In genomic region chr14:83664389-83664788, GRCh38 we compare ENCODE assay signal across 27 cellular contexts.
"Had no signal": no experiment of that assay in that cellular context is flagged by ENCODE, and none has a peak within 500 bp of the region (broad histone marks: within the 10 kb centered on the region; RNA-seq: fewer than 3 reads in every experiment).

No MANE protein-coding gene starts in this region.

- H3K4me3 ChIP-seq: body of pancreas, cardiac muscle cell, lower lobe of right lung, right lobe of liver, skin epidermis, tibial nerve had no signal

- H3K36me3 Mint-ChIP-seq: activated CD8-positive, alpha-beta memory T cell treated with anti-CD3 and anti-CD28 coated beads, Interleukin-2, amount 10 ng/mL, durations not matched to agents 7 days and 5 days; activated naive CD4-positive, alpha-beta T cell treated with anti-CD3 and anti-CD28 coated beads, Interleukin-2, amount 10 ng/mL, durations not matched to agents 7 days and 5 days; immature natural killer cell; naive B cell had no signal

- H3K4me3 Mint-ChIP-seq: activated CD4-positive, alpha-beta T cell treated with anti-CD3 and anti-CD28 coated beads, Interleukin-2, amount 10 ng/mL, durations not matched to agents 7 days and 5 days; activated CD8-positive, alpha-beta memory T cell treated with anti-CD3 and anti-CD28 coated beads, Interleukin-2, amount 10 ng/mL, durations not matched to agents 7 days and 5 days; activated CD8-positive, alpha-beta T cell treated with anti-CD3 and anti-CD28 coated beads for 36 hours; activated naive CD4-positive, alpha-beta T cell treated with anti-CD3 and anti-CD28 coated beads, Interleukin-2, amount 10 ng/mL, durations not matched to agents 7 days and 5 days; activated naive CD8-positive, alpha-beta T cell treated with anti-CD3 and anti-CD28 coated beads, Interleukin-2, amount 50 U/mL, for 24 hours; dendritic cell treated with granulocyte-macrophage colony-stimulating factor and Interleukin-4, amounts not matched to agents 40 ng/mL and 50 ng/mL, for 4 days; immature natural killer cell; naive B cell; neural crest cell; stimulated activated naive CD8-positive, alpha-beta T cell treated with anti-CD3 and anti-CD28 coated beads, Interleukin-15, amount 100 ng/mL, for 72 hours had no signal

- ATAC-seq: activated CD8-positive, alpha-beta memory T cell treated with anti-CD3 and anti-CD28 coated beads, Interleukin-2, amount 10 ng/mL, durations not matched to agents 7 days and 5 days; activated CD8-positive, alpha-beta T cell treated with anti-CD3 and anti-CD28 coated beads for 36 hours; activated naive CD8-positive, alpha-beta T cell treated with anti-CD3 and anti-CD28 coated beads, Interleukin-2, amount 50 U/mL, for 24 hours; body of pancreas; foreskin keratinocyte; left lobe of liver; lower lobe of right lung; right lobe of liver; stimulated activated naive CD8-positive, alpha-beta T cell treated with anti-CD3 and anti-CD28 coated beads, Interleukin-15, amount 100 ng/mL, for 72 hours had no signal

- H3K27ac ChIP-seq: body of pancreas, cardiac muscle cell, foreskin keratinocyte, lower lobe of right lung, right lobe of liver, skin epidermis, tibial nerve, VCaP had no signal

- H3K4me1 ChIP-seq: body of pancreas, foreskin keratinocyte, lower lobe of right lung, right lobe of liver, tibial nerve had no signal

- H3K36me3 ChIP-seq: cardiac muscle cell, lower lobe of right lung, right lobe of liver, tibial nerve had no signal

- DNase-seq: activated CD4-positive, alpha-beta T cell treated with anti-CD3 and anti-CD28 coated beads, Interleukin-2, amount 10 ng/mL, durations not matched to agents 7 days and 5 days; activated CD4-positive, CD25-positive, alpha-beta regulatory T cell treated with anti-CD3 and anti-CD28 coated beads, Interleukin-2, amount 50 U/mL, for 72 hours; activated CD8-positive, alpha-beta memory T cell treated with anti-CD3 and anti-CD28 coated beads, Interleukin-2, amount 10 ng/mL, durations not matched to agents 7 days and 5 days; activated CD8-positive, alpha-beta T cell treated with anti-CD3 and anti-CD28 coated beads for 36 hours; activated effector memory CD4-positive, alpha-beta T cell treated with anti-CD3 and anti-CD28 coated beads, Interleukin-2, amount 50 U/mL, for 16 hours; activated naive CD4-positive, alpha-beta T cell treated with anti-CD3 and anti-CD28 coated beads, Interleukin-2, amount 10 ng/mL, durations not matched to agents 7 days and 5 days; activated naive CD8-positive, alpha-beta T cell treated with anti-CD3 and anti-CD28 coated beads, Interleukin-2, amount 50 U/mL, for 24 hours; activated T-cell treated with anti-CD3 and anti-CD28 coated beads for 4 hours; anterior cingulate cortex; body of pancreas; effector CD4-positive, alpha-beta T cell; erythroblast; foreskin keratinocyte; immature natural killer cell; lower lobe of right lung; naive B cell; posterior cingulate gyrus; right lobe of liver; stimulated activated CD4-positive, alpha-beta T cell treated with anti-CD3 and anti-CD28 coated beads, Interleukin-1b, Interleukin-23, amount 100 ng/mL, for 48 hours; stimulated activated naive CD8-positive, alpha-beta T cell treated with anti-CD3 and anti-CD28 coated beads, Interleukin-15, amount 100 ng/mL, for 72 hours had no signal

- H3K4me1 Mint-ChIP-seq: activated CD4-positive, alpha-beta T cell treated with anti-CD3 and anti-CD28 coated beads, Interleukin-2, amount 10 ng/mL, durations not matched to agents 7 days and 5 days; activated CD8-positive, alpha-beta memory T cell treated with anti-CD3 and anti-CD28 coated beads, Interleukin-2, amount 10 ng/mL, durations not matched to agents 7 days and 5 days; activated naive CD4-positive, alpha-beta T cell treated with anti-CD3 and anti-CD28 coated beads, Interleukin-2, amount 10 ng/mL, durations not matched to agents 7 days and 5 days; activated naive CD8-positive, alpha-beta T cell treated with anti-CD3 and anti-CD28 coated beads, Interleukin-2, amount 50 U/mL, for 24 hours; immature natural killer cell; naive B cell; neural crest cell; stimulated activated naive CD8-positive, alpha-beta T cell treated with anti-CD3 and anti-CD28 coated beads, Interleukin-15, amount 100 ng/mL, for 72 hours had no signal

- H3K27me3 ChIP-seq: body of pancreas, cardiac muscle cell, foreskin keratinocyte, right lobe of liver, tibial nerve had no signal

- H3K27ac Mint-ChIP-seq: activated CD4-positive, alpha-beta T cell treated with anti-CD3 and anti-CD28 coated beads, Interleukin-2, amount 10 ng/mL, durations not matched to agents 7 days and 5 days; activated CD8-positive, alpha-beta memory T cell treated with anti-CD3 and anti-CD28 coated beads, Interleukin-2, amount 10 ng/mL, durations not matched to agents 7 days and 5 days; activated CD8-positive, alpha-beta T cell treated with anti-CD3 and anti-CD28 coated beads for 36 hours; activated naive CD4-positive, alpha-beta T cell treated with anti-CD3 and anti-CD28 coated beads, Interleukin-2, amount 10 ng/mL, durations not matched to agents 7 days and 5 days; activated naive CD8-positive, alpha-beta T cell treated with anti-CD3 and anti-CD28 coated beads, Interleukin-2, amount 50 U/mL, for 24 hours; dendritic cell treated with granulocyte-macrophage colony-stimulating factor and Interleukin-4, amounts not matched to agents 40 ng/mL and 50 ng/mL, for 4 days; immature natural killer cell; naive B cell; stimulated activated naive CD8-positive, alpha-beta T cell treated with anti-CD3 and anti-CD28 coated beads, Interleukin-15, amount 100 ng/mL, for 72 hours had no signal

- H3K9me3 ChIP-seq: body of pancreas, lower lobe of right lung, right lobe of liver had no signal

- H3K27me3 Mint-ChIP-seq: activated CD4-positive, alpha-beta T cell treated with anti-CD3 and anti-CD28 coated beads, Interleukin-2, amount 10 ng/mL, durations not matched to agents 7 days and 5 days; activated CD8-positive, alpha-beta memory T cell treated with anti-CD3 and anti-CD28 coated beads, Interleukin-2, amount 10 ng/mL, durations not matched to agents 7 days and 5 days; activated CD8-positive, alpha-beta T cell treated with anti-CD3 and anti-CD28 coated beads for 36 hours; activated naive CD4-positive, alpha-beta T cell treated with anti-CD3 and anti-CD28 coated beads, Interleukin-2, amount 10 ng/mL, durations not matched to agents 7 days and 5 days; activated naive CD8-positive, alpha-beta T cell treated with anti-CD3 and anti-CD28 coated beads, Interleukin-2, amount 50 U/mL, for 24 hours; dendritic cell treated with granulocyte-macrophage colony-stimulating factor and Interleukin-4, amounts not matched to agents 40 ng/mL and 50 ng/mL, for 4 days; naive B cell; stimulated activated naive CD8-positive, alpha-beta T cell treated with anti-CD3 and anti-CD28 coated beads, Interleukin-15, amount 100 ng/mL, for 72 hours had no signal
